ENCODE assay signal across 12 cellular contexts in the genomic region with DNA sequence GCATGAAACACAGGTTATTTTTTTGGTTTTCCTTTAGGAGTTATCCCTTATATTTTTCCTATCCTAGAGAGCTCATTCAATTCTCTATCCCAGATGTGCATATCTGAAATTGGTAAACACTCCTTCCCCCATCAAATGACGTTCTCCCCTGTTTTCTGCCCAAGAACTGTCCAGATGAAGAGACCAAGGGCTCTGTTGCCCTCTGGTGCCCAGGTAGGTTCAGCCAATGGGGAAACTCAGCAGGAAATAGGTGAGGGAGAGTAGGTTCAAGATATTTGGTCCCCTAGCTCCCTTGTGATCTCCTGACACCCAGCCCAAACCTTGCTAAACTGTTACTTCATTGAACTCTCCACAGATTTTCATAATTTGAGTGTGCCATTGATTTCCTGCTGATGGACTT. TPM values are rescaled to one million over a fixed set of nuclear protein-coding genes. Genes with fewer than 3 reads are reported as not detected.
DNase-seq lines count a peak whose midpoint lies in the region; ATAC-seq and TF ChIP-seq lines count a peak whose summit lies in the region.
"Had no signal": no experiment of that assay in that cellular context is flagged by ENCODE, and none has a peak within 500 bp of the region (broad histone marks: within the 10 kb centered on the region; RNA-seq: fewer than 3 reads in every experiment).

No MANE protein-coding gene starts in this region.

- H3K27me3 ChIP-seq in KMS-11 (ENCODE audit: insufficient read depth, low read depth) (no peaks in the 10 kb centered on the region), hepatocyte (no peaks in the 10 kb centered on the region)
- H3K27me3 ChIP-seq: suprapubic skin had no signal

- no peaks in the 10 kb centered on the region for H3K9me3 Mint-ChIP-seq in T-helper 2 cell treated with Interferon-gamma antibody and Interleukin-4, amounts not matched to agents 5 μg/mL and 100 μg/mL, for 36 hours
- H3K9me3 Mint-ChIP-seq: dendritic cell treated with granulocyte-macrophage colony-stimulating factor and Interleukin-4, amounts not matched to agents 40 ng/mL and 50 ng/mL, for 4 days had no signal

- no peaks in the 10 kb centered on the region for H3K9me3 ChIP-seq in hepatocyte (ENCODE audit: low read depth)
- H3K9me3 ChIP-seq: suprapubic skin had no signal

- H4K20me1 ChIP-seq in KMS-11 (ENCODE audit: insufficient read depth): no peaks in the 10 kb centered on the region
- H4K20me1 ChIP-seq in hepatocyte (ENCODE audit: insufficient read depth, poor library complexity, severe bottlenecking): no peaks in the 10 kb centered on the region

- TF ChIP-seq CTCF in GM12864 (IDR thresholded peaks at IDR 0.05; ENCODE audit: low read depth, low read length, missing control alignments) (peak; percentile 30), KMS-11 (conservative IDR thresholded peaks at IDR 0.05; ENCODE audit: low read depth, low read length) (no peak), hepatocyte (IDR thresholded peaks at IDR 0.05; ENCODE audit: poor library complexity) (peak; percentile 11)

- no peaks in the 10 kb centered on the region for H3K36me3 Mint-ChIP-seq in T-helper 2 cell treated with Interferon-gamma antibody and Interleukin-4, amounts not matched to agents 5 μg/mL and 100 μg/mL, for 36 hours (ENCODE audit: low read depth)

- H3K36me3 ChIP-seq in KMS-11 (ENCODE audit: insufficient read depth) (no peaks in the 10 kb centered on the region), hepatocyte (replicated peaks; ENCODE audit: insufficient read depth, low read depth) (no peaks in the 10 kb centered on the region)
- H3K36me3 ChIP-seq: suprapubic skin had no signal

- H3K4me3 ChIP-seq in GM12864 (ENCODE audit: low read depth, low read length): no peak overlapping the region
- no peak overlapping the region for H3K4me3 ChIP-seq in KMS-11 (IDR thresholded peaks at IDR 0.05; ENCODE audit: insufficient read depth, low read depth, low read length)
- H3K4me3 ChIP-seq in hepatocyte: no peak overlapping the region
- H3K4me3 ChIP-seq: suprapubic skin had no signal

- peak; percentile 33 for ATAC-seq in GM21447 (IDR thresholded peaks at IDR 0.05; ENCODE audit: unreplicated experiment)

- intact Hi-C loops in posterior cingulate gyrus (cut with DNase I): no loop called here

- H3K9me2 ChIP-seq in hepatocyte (replicated peaks; ENCODE audit: insufficient read depth): no peaks in the 10 kb centered on the region

- H2AFZ ChIP-seq in KMS-11 (ENCODE audit: low read depth) (peak overlapping the region; percentile 38; the same call in 1 of the 2 replicates), hepatocyte (no peak overlapping the region)

- 77% methylated on average over 1 of the region's 1 CpG for WGBS in hepatocyte (ENCODE audit: low lambda C conversion rate, missing lambda C conversion rate)

- no peak overlapping the region for H3K27ac ChIP-seq in KMS-11
- H3K27ac ChIP-seq in hepatocyte: no peak overlapping the region
- H3K27ac ChIP-seq: suprapubic skin had no signal

- no peak overlapping the region for H3K4me3 Mint-ChIP-seq in T-helper 2 cell treated with Interferon-gamma antibody and Interleukin-4, amounts not matched to agents 5 μg/mL and 100 μg/mL, for 36 hours
- H3K4me3 Mint-ChIP-seq: dendritic cell treated with granulocyte-macrophage colony-stimulating factor and Interleukin-4, amounts not matched to agents 40 ng/mL and 50 ng/mL, for 4 days had no signal

- no peak overlapping the region for H3K9ac ChIP-seq in KMS-11

- no peak overlapping the region for H3K27ac Mint-ChIP-seq in T-helper 2 cell treated with Interferon-gamma antibody and Interleukin-4, amounts not matched to agents 5 μg/mL and 100 μg/mL, for 36 hours
- H3K27ac Mint-ChIP-seq: dendritic cell treated with granulocyte-macrophage colony-stimulating factor and Interleukin-4, amounts not matched to agents 40 ng/mL and 50 ng/mL, for 4 days had no signal

- no peaks in the 10 kb centered on the region for H3K4me1 Mint-ChIP-seq in T-helper 2 cell treated with Interferon-gamma antibody and Interleukin-4, amounts not matched to agents 5 μg/mL and 100 μg/mL, for 36 hours (ENCODE audit: low read depth)

- peaks cover 18% of the 10 kb centered on the region for H3K4me1 ChIP-seq in KMS-11 (ENCODE audit: low read depth, poor library complexity, severe bottlenecking)
- H3K4me1 ChIP-seq in hepatocyte (ENCODE audit: insufficient read depth): peaks cover 9% of the 10 kb centered on the region

- peak overlapping the region; percentile 1; the same call in 1 of the 2 replicates for H3K4me2 ChIP-seq in KMS-11
- H3K4me2 ChIP-seq in hepatocyte: no peak overlapping the region

- H3K27me3 Mint-ChIP-seq in T-helper 2 cell treated with Interferon-gamma antibody and Interleukin-4, amounts not matched to agents 5 μg/mL and 100 μg/mL, for 36 hours (ENCODE audit: low read depth): no peaks in the 10 kb centered on the region
- H3K27me3 Mint-ChIP-seq: dendritic cell treated with granulocyte-macrophage colony-stimulating factor and Interleukin-4, amounts not matched to agents 40 ng/mL and 50 ng/mL, for 4 days had no signal

- no peak for DNase-seq in GM12864 (ENCODE audit: low read depth)
- no peak for DNase-seq in hepatocyte (ENCODE audit: low spot score)
- no peak for DNase-seq in T-helper 2 cell treated with Interferon-gamma antibody and Interleukin-4, amounts not matched to agents 5 μg/mL and 100 μg/mL, for 36 hours (ENCODE audit: low spot score)
- DNase-seq in posterior cingulate gyrus: no peak
- no peak for DNase-seq in stimulated activated naive CD4-positive, alpha-beta T cell treated with Interleukin-2 at 50 U/mL for 16 hours (lab: John Stamatoyannopoulos, UW)
- DNase-seq in COLO829 (ENCODE audit: low spot score): no peak
- DNase-seq: activated effector memory CD4-positive, alpha-beta T cell treated with anti-CD3 and anti-CD28 coated beads, Interleukin-2, amount 50 U/mL, for 16 hours; hypothalamus had no signal

- no peaks in the 10 kb centered on the region for H3K79me2 ChIP-seq in KMS-11 (ENCODE audit: insufficient read depth, low read depth)
- no peaks in the 10 kb centered on the region for H3K79me2 ChIP-seq in hepatocyte

RNA-seq across cellular contexts. Expression of gene INO80C, which starts 14.1 kb away (rescaled TPM):
- total RNA-seq in hepatocyte: 16.5 and 16.6 TPM in 2 replicates
- 25.1 and 42.2 TPM in 2 replicates for polyA plus RNA-seq in hepatocyte
